22 cellular contexts compared by ENCODE assay signal in genomic region chr16:9446471-9447194, GRCh38.
DNase-seq lines count a peak whose midpoint lies in the region; ATAC-seq lines count a peak whose summit lies in the region.
"Had no signal": no experiment of that assay in that cellular context is flagged by ENCODE, and none has a peak within 500 bp of the region (broad histone marks: within the 10 kb centered on the region; RNA-seq: fewer than 3 reads in every experiment).

No MANE protein-coding gene starts in this region.

- ATAC-seq in right cardiac atrium, result peak; percentile 78 to 85
- no peak for ATAC-seq in GM19351 (IDR thresholded peaks at IDR 0.05; ENCODE audit: unreplicated experiment)
- ATAC-seq in GM19452 (IDR thresholded peaks at IDR 0.05; ENCODE audit: unreplicated experiment), result no peak
- ATAC-seq: GM23338, HCT116 had no signal

- intact Hi-C loops in right cardiac atrium (cut with DNase I), result no loop called here

- peaks cover 9 to 17% (median 13%) of the 10 kb centered on the region in 11 experiments; a peak in 19 of 22 replicates for H3K9me3 ChIP-seq in BLaER1 treated with 17β-estradiol and CSF1 and Interleukin-3, amounts not matched to agents 10 nM and 100 nM (replicated peaks in 1 of 11)
- no peaks in the 10 kb centered on the region for H3K9me3 ChIP-seq in right cardiac atrium (ENCODE audit: control insufficient read depth, low read length)
- H3K9me3 ChIP-seq: SK-N-SH had no signal

- no peaks in the 10 kb centered on the region for H4K20me1 ChIP-seq in BLaER1 treated with 17β-estradiol and CSF1 and Interleukin-3, amounts not matched to agents 10 nM and 100 nM

- no peak overlapping the region for H3K4me3 ChIP-seq in BLaER1 treated with 17β-estradiol and CSF1 and Interleukin-3, amounts not matched to agents 10 nM and 100 nM
- no peak overlapping the region for H3K4me3 ChIP-seq in right cardiac atrium (ENCODE audit: low read length)
- no peak overlapping the region for H3K4me3 ChIP-seq in rectal smooth muscle tissue (ENCODE audit: low read length)
- H3K4me3 ChIP-seq: GM23338 had no signal

- no peaks in the 10 kb centered on the region for H3K36me3 ChIP-seq in BLaER1 treated with 17β-estradiol and CSF1 and Interleukin-3, amounts not matched to agents 10 nM and 100 nM
- no peaks in the 10 kb centered on the region for H3K36me3 ChIP-seq in rectal smooth muscle tissue (ENCODE audit: control insufficient read depth, insufficient read depth, low read length)

- H3K4me1 ChIP-seq in BLaER1 treated with 17β-estradiol and CSF1 and Interleukin-3, amounts not matched to agents 10 nM and 100 nM, result peaks cover 2 to 21% (median 12%) of the 10 kb centered on the region in 10 experiments
- H3K4me1 ChIP-seq in right cardiac atrium (ENCODE audit: control insufficient read depth, insufficient read depth, low read length) (no peaks in the 10 kb centered on the region), rectal smooth muscle tissue (ENCODE audit: control insufficient read depth, insufficient read depth, low read length) (no peaks in the 10 kb centered on the region)

- H3K27ac ChIP-seq in BLaER1 treated with 17β-estradiol and CSF1 and Interleukin-3, amounts not matched to agents 10 nM and 100 nM, result no peak overlapping the region
- H3K27ac ChIP-seq in right cardiac atrium (ENCODE audit: low read length) (peak overlapping the region; percentile 53), rectal smooth muscle tissue (ENCODE audit: low read depth, low read length) (peak overlapping the region; percentile 50)
- H3K27ac ChIP-seq: C4-2B had no signal

- H3K4me2 ChIP-seq in BLaER1 treated with 17β-estradiol and CSF1 and Interleukin-3, amounts not matched to agents 10 nM and 100 nM, result peak overlapping the region in 8 of 11 experiments; percentile 1 to 56 (median 40); a peak in 12 of 22 replicates
- H3K4me2 ChIP-seq: GM23338, SK-N-SH had no signal

- WGBS in right cardiac atrium, result 73% methylated on average over 6 of the region's 6 CpGs

- DNase-seq in astrocyte of the hippocampus (ENCODE audit: low read depth, low spot score) (peak; percentile 4), right cardiac atrium (no peak), glomerular visceral epithelial cell (ENCODE audit: extremely low spot score) (no peak)
- DNase-seq: DMS 273 treated with DMSO at 0.1 percent for 48 hours; DND-41; GDM1; KBM-7; NCI-H1105 treated with DMSO at 0.1 percent for 48 hours; NCI-H1694; NCI-H2107; NCI-H510A; NCI-H748 treated with DMSO at 0.1 percent for 48 hours; NK-92 treated with Interleukin-12 subunit alpha and Interleukin-12 subunit beta, amount 100 ng/mL, for 24 hours; SHP77 treated with DMSO at 0.1 percent for 48 hours; SK-N-SH had no signal

- no peaks in the 10 kb centered on the region for H3K27me3 ChIP-seq in BLaER1 treated with 17β-estradiol and CSF1 and Interleukin-3, amounts not matched to agents 10 nM and 100 nM
- H3K27me3 ChIP-seq in right cardiac atrium (ENCODE audit: control insufficient read depth, insufficient read depth) (no peaks in the 10 kb centered on the region), rectal smooth muscle tissue (ENCODE audit: control insufficient read depth, insufficient read depth, low read length) (no peaks in the 10 kb centered on the region)

- no peak overlapping the region for H3K9ac ChIP-seq in BLaER1 treated with 17β-estradiol and CSF1 and Interleukin-3, amounts not matched to agents 10 nM and 100 nM
- H3K9ac ChIP-seq in rectal smooth muscle tissue (ENCODE audit: low read length), result no peak overlapping the region
- H3K9ac ChIP-seq: SK-N-SH had no signal

Comparison
In these comparisons a context has a peak if more than half of its experiments do, and no peak if none do; other contexts are left out.
1. H3K27ac ChIP-seq: peak in right cardiac atrium (single experiment) and rectal smooth muscle tissue (single experiment); none in BLaER1 treated with 17β-estradiol and CSF1 and Interleukin-3, amounts not matched to agents 10 nM and 100 nM (0 of 11).
2. ATAC-seq: peak in right cardiac atrium (2 of 2); none in GM19351 (single experiment) and GM19452 (single experiment).